In genomic region chr7:142476077-142476476, GRCh38 we compare ENCODE assay signal across 13 cellular contexts.
"Had no signal": no experiment of that assay in that cellular context is flagged by ENCODE, and none has a peak within 500 bp of the region (broad histone marks: within the 10 kb centered on the region; RNA-seq: fewer than 3 reads in every experiment).

No MANE protein-coding gene starts in this region.

- H3K4me3 Mint-ChIP-seq: activated naive CD8-positive, alpha-beta T cell treated with anti-CD3 and anti-CD28 coated beads for 36 hours; mesothelial cell of epicardium; T-helper 1 cell treated with Interleukin-12 subunit alpha and Interleukin-12 subunit beta and Interleukin-4 antibody, amounts not matched to agents 30 μg/mL and 1 μg/mL, for 36 hours had no signal

- H3K27ac Mint-ChIP-seq: mesothelial cell of epicardium; T-helper 1 cell treated with Interleukin-12 subunit alpha and Interleukin-12 subunit beta and Interleukin-4 antibody, amounts not matched to agents 30 μg/mL and 1 μg/mL, for 36 hours had no signal

- H3K9me3 Mint-ChIP-seq: activated naive CD8-positive, alpha-beta T cell treated with anti-CD3 and anti-CD28 coated beads for 36 hours; mesothelial cell of epicardium; T-helper 1 cell treated with Interleukin-12 subunit alpha and Interleukin-12 subunit beta and Interleukin-4 antibody, amounts not matched to agents 30 μg/mL and 1 μg/mL, for 36 hours had no signal

- H3K36me3 Mint-ChIP-seq: mesothelial cell of epicardium had no signal

- H3K27me3 Mint-ChIP-seq: activated naive CD8-positive, alpha-beta T cell treated with anti-CD3 and anti-CD28 coated beads for 36 hours had no signal

- ATAC-seq: left cardiac atrium, right cardiac atrium had no signal

- DNase-seq: activated CD4-positive, CD25-positive, alpha-beta regulatory T cell; activated naive CD8-positive, alpha-beta T cell treated with anti-CD3 and anti-CD28 coated beads for 36 hours; activated T-cell treated with anti-CD3 and anti-CD28 coated beads, Interleukin-2, amount 50 U/mL, for 1 hour; colonic mucosa; left cardiac atrium; lower lobe of right lung; right cardiac atrium; SK-N-SH; stimulated activated naive CD4-positive, alpha-beta T cell; substantia nigra; trophoblast cell had no signal
